Comparison of ENCODE assay signal across 1 cellular context in genomic region chr4:17810260-17811077, GRCh38.
A peak's percentile ranks its signal among the peaks of the same experiment; 100 is the strongest.
TF ChIP-seq lines count a peak whose summit lies in the region.

Gene DCAF16, minus strand, starts transcription at chr4:17810757. Its CDS starts 6,616 bp downstream, at chr4:17804141.
A gene with protein sequence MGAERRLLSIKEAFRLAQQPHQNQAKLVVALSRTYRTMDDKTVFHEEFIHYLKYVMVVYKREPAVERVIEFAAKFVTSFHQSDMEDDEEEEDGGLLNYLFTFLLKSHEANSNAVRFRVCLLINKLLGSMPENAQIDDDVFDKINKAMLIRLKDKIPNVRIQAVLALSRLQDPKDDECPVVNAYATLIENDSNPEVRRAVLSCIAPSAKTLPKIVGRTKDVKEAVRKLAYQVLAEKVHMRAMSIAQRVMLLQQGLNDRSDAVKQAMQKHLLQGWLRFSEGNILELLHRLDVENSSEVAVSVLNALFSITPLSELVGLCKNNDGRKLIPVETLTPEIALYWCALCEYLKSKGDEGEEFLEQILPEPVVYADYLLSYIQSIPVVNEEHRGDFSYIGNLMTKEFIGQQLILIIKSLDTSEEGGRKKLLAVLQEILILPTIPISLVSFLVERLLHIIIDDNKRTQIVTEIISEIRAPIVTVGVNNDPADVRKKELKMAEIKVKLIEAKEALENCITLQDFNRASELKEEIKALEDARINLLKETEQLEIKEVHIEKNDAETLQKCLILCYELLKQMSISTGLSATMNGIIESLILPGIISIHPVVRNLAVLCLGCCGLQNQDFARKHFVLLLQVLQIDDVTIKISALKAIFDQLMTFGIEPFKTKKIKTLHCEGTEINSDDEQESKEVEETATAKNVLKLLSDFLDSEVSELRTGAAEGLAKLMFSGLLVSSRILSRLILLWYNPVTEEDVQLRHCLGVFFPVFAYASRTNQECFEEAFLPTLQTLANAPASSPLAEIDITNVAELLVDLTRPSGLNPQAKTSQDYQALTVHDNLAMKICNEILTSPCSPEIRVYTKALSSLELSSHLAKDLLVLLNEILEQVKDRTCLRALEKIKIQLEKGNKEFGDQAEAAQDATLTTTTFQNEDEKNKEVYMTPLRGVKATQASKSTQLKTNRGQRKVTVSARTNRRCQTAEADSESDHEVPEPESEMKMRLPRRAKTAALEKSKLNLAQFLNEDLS (plus strand): TSS chr4:17810979. CDS start chr4:17811078, 99 bp downstream.

TF ChIP-seq in HepG2, 621 proteins besides CTCF, POLR2A, EP300 and RAD21 (continued from another document and continues in another):
- TF ChIP-seq, protein P1, sequence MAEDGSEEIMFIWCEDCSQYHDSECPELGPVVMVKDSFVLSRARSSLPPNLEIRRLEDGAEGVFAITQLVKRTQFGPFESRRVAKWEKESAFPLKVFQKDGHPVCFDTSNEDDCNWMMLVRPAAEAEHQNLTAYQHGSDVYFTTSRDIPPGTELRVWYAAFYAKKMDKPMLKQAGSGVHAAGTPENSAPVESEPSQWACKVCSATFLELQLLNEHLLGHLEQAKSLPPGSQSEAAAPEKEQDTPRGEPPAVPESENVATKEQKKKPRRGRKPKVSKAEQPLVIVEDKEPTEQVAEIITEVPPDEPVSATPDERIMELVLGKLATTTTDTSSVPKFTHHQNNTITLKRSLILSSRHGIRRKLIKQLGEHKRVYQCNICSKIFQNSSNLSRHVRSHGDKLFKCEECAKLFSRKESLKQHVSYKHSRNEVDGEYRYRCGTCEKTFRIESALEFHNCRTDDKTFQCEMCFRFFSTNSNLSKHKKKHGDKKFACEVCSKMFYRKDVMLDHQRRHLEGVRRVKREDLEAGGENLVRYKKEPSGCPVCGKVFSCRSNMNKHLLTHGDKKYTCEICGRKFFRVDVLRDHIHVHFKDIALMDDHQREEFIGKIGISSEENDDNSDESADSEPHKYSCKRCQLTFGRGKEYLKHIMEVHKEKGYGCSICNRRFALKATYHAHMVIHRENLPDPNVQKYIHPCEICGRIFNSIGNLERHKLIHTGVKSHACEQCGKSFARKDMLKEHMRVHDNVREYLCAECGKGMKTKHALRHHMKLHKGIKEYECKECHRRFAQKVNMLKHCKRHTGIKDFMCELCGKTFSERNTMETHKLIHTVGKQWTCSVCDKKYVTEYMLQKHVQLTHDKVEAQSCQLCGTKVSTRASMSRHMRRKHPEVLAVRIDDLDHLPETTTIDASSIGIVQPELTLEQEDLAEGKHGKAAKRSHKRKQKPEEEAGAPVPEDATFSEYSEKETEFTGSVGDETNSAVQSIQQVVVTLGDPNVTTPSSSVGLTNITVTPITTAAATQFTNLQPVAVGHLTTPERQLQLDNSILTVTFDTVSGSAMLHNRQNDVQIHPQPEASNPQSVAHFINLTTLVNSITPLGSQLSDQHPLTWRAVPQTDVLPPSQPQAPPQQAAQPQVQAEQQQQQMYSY (CRISPR knock-in tag; IDR thresholded peaks at IDR 0.05) = peak; percentile 54
- TF ChIP-seq, protein P2, sequence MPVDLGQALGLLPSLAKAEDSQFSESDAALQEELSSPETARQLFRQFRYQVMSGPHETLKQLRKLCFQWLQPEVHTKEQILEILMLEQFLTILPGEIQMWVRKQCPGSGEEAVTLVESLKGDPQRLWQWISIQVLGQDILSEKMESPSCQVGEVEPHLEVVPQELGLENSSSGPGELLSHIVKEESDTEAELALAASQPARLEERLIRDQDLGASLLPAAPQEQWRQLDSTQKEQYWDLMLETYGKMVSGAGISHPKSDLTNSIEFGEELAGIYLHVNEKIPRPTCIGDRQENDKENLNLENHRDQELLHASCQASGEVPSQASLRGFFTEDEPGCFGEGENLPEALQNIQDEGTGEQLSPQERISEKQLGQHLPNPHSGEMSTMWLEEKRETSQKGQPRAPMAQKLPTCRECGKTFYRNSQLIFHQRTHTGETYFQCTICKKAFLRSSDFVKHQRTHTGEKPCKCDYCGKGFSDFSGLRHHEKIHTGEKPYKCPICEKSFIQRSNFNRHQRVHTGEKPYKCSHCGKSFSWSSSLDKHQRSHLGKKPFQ (CRISPR knock-in tag; IDR thresholded peaks at IDR 0.05; ENCODE audit: insufficient replicate concordance) = peak; percentile 92
- TF ChIP-seq, protein P3, sequence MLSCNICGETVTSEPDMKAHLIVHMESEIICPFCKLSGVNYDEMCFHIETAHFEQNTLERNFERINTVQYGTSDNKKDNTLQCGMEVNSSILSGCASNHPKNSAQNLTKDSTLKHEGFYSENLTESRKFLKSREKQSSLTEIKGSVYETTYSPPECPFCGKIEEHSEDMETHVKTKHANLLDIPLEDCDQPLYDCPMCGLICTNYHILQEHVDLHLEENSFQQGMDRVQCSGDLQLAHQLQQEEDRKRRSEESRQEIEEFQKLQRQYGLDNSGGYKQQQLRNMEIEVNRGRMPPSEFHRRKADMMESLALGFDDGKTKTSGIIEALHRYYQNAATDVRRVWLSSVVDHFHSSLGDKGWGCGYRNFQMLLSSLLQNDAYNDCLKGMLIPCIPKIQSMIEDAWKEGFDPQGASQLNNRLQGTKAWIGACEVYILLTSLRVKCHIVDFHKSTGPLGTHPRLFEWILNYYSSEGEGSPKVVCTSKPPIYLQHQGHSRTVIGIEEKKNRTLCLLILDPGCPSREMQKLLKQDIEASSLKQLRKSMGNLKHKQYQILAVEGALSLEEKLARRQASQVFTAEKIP (CRISPR knock-in tag; IDR thresholded peaks at IDR 0.05; ENCODE audit: borderline replicate concordance) = no peak
- TF ChIP-seq RNF219 (CRISPR knock-in tag; IDR thresholded peaks at IDR 0.05) = no peak
- no peak for TF ChIP-seq ZSCAN29 (CRISPR knock-in tag; conservative IDR thresholded peaks at IDR 0.05)
- TF ChIP-seq TRIM22 (IDR thresholded peaks at IDR 0.05) = no peak
- TF ChIP-seq KLF12 (CRISPR knock-in tag; IDR thresholded peaks at IDR 0.05; ENCODE audit: borderline replicate concordance) = no peak; the same call in 1 of the 2 replicates
- no peak for TF ChIP-seq MAZ (IDR thresholded peaks at IDR 0.05; ENCODE audit: borderline replicate concordance, low read depth, low read length)
- peak; percentile 94 for TF ChIP-seq MAZ (CRISPR knock-in tag; IDR thresholded peaks at IDR 0.05; ENCODE audit: low read depth)
- TF ChIP-seq CHD4 (IDR thresholded peaks at IDR 0.05; ENCODE audit: borderline replicate concordance, low read length) = no peak
- TF ChIP-seq ZBTB2 (CRISPR knock-in tag; IDR thresholded peaks at IDR 0.05; ENCODE audit: low read depth) = peak; percentile 85
- no peak for TF ChIP-seq ATAD3A (CRISPR knock-in tag; IDR thresholded peaks at IDR 0.05)
- TF ChIP-seq NFKBIZ (CRISPR knock-in tag; IDR thresholded peaks at IDR 0.05) = peak; percentile 22; the same call in 1 of the 2 replicates
- TF ChIP-seq NCOA5 (CRISPR knock-in tag; IDR thresholded peaks at IDR 0.05) = no peak
- peak; percentile 46; the same call in 1 of the 2 replicates for TF ChIP-seq ZNF83 (CRISPR knock-in tag; IDR thresholded peaks at IDR 0.05; ENCODE audit: borderline replicate concordance)
- TF ChIP-seq HOXA3 (CRISPR knock-in tag; IDR thresholded peaks at IDR 0.05) = peak; percentile 87; the same call in 1 of the 2 replicates
- peak; percentile 68; the same call in 1 of the 2 replicates for TF ChIP-seq ESRRA (CRISPR knock-in tag; IDR thresholded peaks at IDR 0.05; ENCODE audit: low read depth)
- peak; percentile 97 for TF ChIP-seq REL (CRISPR knock-in tag; conservative IDR thresholded peaks at IDR 0.05)
- no peak for TF ChIP-seq RBM22 (optimal IDR thresholded peaks at IDR 0.05; ENCODE audit: low read length)
- no peak for TF ChIP-seq REXO4 (CRISPR knock-in tag; IDR thresholded peaks at IDR 0.05; ENCODE audit: borderline replicate concordance)
- peak; percentile 37 for TF ChIP-seq AGO2 (optimal IDR thresholded peaks at IDR 0.05; ENCODE audit: low read depth, low read length)
- no peak for TF ChIP-seq ZNF678 (CRISPR knock-in tag; IDR thresholded peaks at IDR 0.05)
- TF ChIP-seq, protein P4, sequence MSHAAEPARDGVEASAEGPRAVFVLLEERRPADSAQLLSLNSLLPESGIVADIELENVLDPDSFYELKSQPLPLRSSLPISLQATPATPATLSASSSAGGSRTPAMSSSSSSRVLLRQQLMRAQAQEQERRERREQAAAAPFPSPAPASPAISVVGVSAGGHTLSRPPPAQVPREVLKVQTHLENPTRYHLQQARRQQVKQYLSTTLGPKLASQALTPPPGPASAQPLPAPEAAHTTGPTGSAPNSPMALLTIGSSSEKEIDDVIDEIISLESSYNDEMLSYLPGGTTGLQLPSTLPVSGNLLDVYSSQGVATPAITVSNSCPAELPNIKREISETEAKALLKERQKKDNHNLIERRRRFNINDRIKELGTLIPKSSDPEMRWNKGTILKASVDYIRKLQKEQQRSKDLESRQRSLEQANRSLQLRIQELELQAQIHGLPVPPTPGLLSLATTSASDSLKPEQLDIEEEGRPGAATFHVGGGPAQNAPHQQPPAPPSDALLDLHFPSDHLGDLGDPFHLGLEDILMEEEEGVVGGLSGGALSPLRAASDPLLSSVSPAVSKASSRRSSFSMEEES (CRISPR knock-in tag; IDR thresholded peaks at IDR 0.05) = peak; percentile 22; the same call in 1 of the 2 replicates
- TF ChIP-seq CBX5 (CRISPR knock-in tag; IDR thresholded peaks at IDR 0.05; ENCODE audit: borderline replicate concordance) = peak; percentile 32; the same call in 1 of the 2 replicates
- TF ChIP-seq ISX (CRISPR knock-in tag; conservative IDR thresholded peaks at IDR 0.05) = no peak; the same call in 1 of the 2 replicates
- TF ChIP-seq GFI1 (CRISPR knock-in tag; IDR thresholded peaks at IDR 0.05; ENCODE audit: borderline replicate concordance) = peak; percentile 25; the same call in 1 of the 2 replicates
- TF ChIP-seq, protein P5, sequence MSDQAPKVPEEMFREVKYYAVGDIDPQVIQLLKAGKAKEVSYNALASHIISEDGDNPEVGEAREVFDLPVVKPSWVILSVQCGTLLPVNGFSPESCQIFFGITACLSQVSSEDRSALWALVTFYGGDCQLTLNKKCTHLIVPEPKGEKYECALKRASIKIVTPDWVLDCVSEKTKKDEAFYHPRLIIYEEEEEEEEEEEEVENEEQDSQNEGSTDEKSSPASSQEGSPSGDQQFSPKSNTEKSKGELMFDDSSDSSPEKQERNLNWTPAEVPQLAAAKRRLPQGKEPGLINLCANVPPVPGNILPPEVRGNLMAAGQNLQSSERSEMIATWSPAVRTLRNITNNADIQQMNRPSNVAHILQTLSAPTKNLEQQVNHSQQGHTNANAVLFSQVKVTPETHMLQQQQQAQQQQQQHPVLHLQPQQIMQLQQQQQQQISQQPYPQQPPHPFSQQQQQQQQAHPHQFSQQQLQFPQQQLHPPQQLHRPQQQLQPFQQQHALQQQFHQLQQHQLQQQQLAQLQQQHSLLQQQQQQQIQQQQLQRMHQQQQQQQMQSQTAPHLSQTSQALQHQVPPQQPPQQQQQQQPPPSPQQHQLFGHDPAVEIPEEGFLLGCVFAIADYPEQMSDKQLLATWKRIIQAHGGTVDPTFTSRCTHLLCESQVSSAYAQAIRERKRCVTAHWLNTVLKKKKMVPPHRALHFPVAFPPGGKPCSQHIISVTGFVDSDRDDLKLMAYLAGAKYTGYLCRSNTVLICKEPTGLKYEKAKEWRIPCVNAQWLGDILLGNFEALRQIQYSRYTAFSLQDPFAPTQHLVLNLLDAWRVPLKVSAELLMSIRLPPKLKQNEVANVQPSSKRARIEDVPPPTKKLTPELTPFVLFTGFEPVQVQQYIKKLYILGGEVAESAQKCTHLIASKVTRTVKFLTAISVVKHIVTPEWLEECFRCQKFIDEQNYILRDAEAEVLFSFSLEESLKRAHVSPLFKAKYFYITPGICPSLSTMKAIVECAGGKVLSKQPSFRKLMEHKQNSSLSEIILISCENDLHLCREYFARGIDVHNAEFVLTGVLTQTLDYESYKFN (CRISPR knock-in tag; conservative IDR thresholded peaks at IDR 0.05) = no peak; the same call in 1 of the 2 replicates
- no peak for TF ChIP-seq MAFG (CRISPR knock-in tag; IDR thresholded peaks at IDR 0.05)
